ENCODE assay signal across 23 cellular contexts in genomic region chr19:34180273-34180672, GRCh38. TPM values are rescaled to one million over a fixed set of nuclear protein-coding genes. Genes with fewer than 3 reads are reported as not detected.
DNase-seq lines count a peak whose midpoint lies in the region; ATAC-seq and TF ChIP-seq lines count a peak whose summit lies in the region.
"Had no signal": no experiment of that assay in that cellular context is flagged by ENCODE, and none has a peak within 500 bp of the region (broad histone marks: within the 10 kb centered on the region; RNA-seq: fewer than 3 reads in every experiment).

No MANE protein-coding gene starts in this region.

- no peak for DNase-seq in CD14-positive monocyte (ENCODE audit: low spot score)
- no peak for DNase-seq in CD8-positive, alpha-beta T cell
- no peak for DNase-seq in natural killer cell
- no peak for DNase-seq in smooth muscle cell (lab: John Stamatoyannopoulos, UW; ENCODE audit: unreplicated experiment)
- no peak for DNase-seq in NCI-H345 treated with DMSO at 0.1 percent for 48 hours (lab: John Stamatoyannopoulos, UW; ENCODE audit: unreplicated experiment)
- DNase-seq in HK-2 (ENCODE audit: unreplicated experiment) = no peak
- DNase-seq: activated gamma-delta T cell; AML-193; amniotic stem cell; caudate nucleus; erythroblast; gastrocnemius medialis; IMR-90; mesenchymal stem cell; MM.1S; NCI-H1694; NCI-H2171 treated with DMSO at 0.1 percent for 48 hours; NCI-H526 treated with DMSO at 0.1 percent for 48 hours; stimulated activated naive B cell treated with anti-CD40 and anti-IgM and Interleukin-4, amounts not matched to agents 10 μg/mL and 1 μg/mL and 100 μg/mL, for 72 hours; SW 1271; tibial artery had no signal

- WGBS in smooth muscle cell (ENCODE audit: low lambda C conversion rate) = 98% methylated on average over 2 of the region's 2 CpGs

- H3K4me1 Mint-ChIP-seq in CD14-positive monocyte (peaks cover 76% of the 10 kb centered on the region), natural killer cell (peaks cover 62 to 72% of the 10 kb centered on the region in 2 donors)
- H3K4me1 Mint-ChIP-seq in CD8-positive, alpha-beta T cell (ENCODE audit: low read depth) = peaks cover 85% of the 10 kb centered on the region
- peaks cover 52% of the 10 kb centered on the region for H3K4me1 Mint-ChIP-seq in activated T-helper 17 cell treated with anti-CD3 and anti-CD28 coated beads, Interleukin-2, amount 50 U/mL, for 72 hours

- no peak overlapping the region for H3K27ac ChIP-seq in CD8-positive, alpha-beta T cell (ENCODE audit: low read depth, low read length)
- no peak overlapping the region for H3K27ac ChIP-seq in smooth muscle cell (ENCODE audit: low read depth)
- H3K27ac ChIP-seq: gastrocnemius medialis had no signal

- H3K9me3 ChIP-seq in CD8-positive, alpha-beta T cell (ENCODE audit: low read length) = no peaks in the 10 kb centered on the region
- no peaks in the 10 kb centered on the region for H3K9me3 ChIP-seq in smooth muscle cell (replicated peaks; ENCODE audit: low read depth)
- H3K9me3 ChIP-seq: gastrocnemius medialis, tibial artery had no signal

- H2AFZ ChIP-seq in smooth muscle cell (ENCODE audit: low read depth) = no peak overlapping the region

- no peaks in the 10 kb centered on the region for H3K27me3 Mint-ChIP-seq in CD14-positive monocyte (ENCODE audit: low read depth in 3 of 3)
- no peaks in the 10 kb centered on the region for H3K27me3 Mint-ChIP-seq in CD8-positive, alpha-beta T cell (ENCODE audit: low read depth)
- no peaks in the 10 kb centered on the region for H3K27me3 Mint-ChIP-seq in activated T-helper 17 cell treated with anti-CD3 and anti-CD28 coated beads, Interleukin-2, amount 50 U/mL, for 72 hours
- no peaks in the 10 kb centered on the region for H3K27me3 Mint-ChIP-seq in natural killer cell (ENCODE audit: low read depth in 2 of 2)
- H3K27me3 Mint-ChIP-seq: stimulated activated naive B cell treated with anti-CD40 and anti-IgM and Interleukin-4, amounts not matched to agents 10 μg/mL and 1 μg/mL and 100 μg/mL, for 72 hours had no signal

- POLR2A ChIA-PET in CD8-positive, alpha-beta T cell (lab: Charles Lee) = no interaction called here

- H3K79me2 ChIP-seq in smooth muscle cell (ENCODE audit: low read depth) = peaks cover 100% of the 10 kb centered on the region

- H3K27ac Mint-ChIP-seq in CD14-positive monocyte = peak overlapping the region in 6 of 7 donors; percentile 11 to 85 (median 53)
- H3K27ac Mint-ChIP-seq in CD8-positive, alpha-beta T cell = peak overlapping the region; percentile 19
- H3K27ac Mint-ChIP-seq in activated T-helper 17 cell treated with anti-CD3 and anti-CD28 coated beads, Interleukin-2, amount 50 U/mL, for 72 hours = peak overlapping the region; percentile 70
- H3K27ac Mint-ChIP-seq in natural killer cell = peak overlapping the region; percentile 89 to 98

- H3K36me3 Mint-ChIP-seq in CD14-positive monocyte = peaks cover 19 to 33% of the 10 kb centered on the region in 2 donors
- H3K36me3 Mint-ChIP-seq in CD8-positive, alpha-beta T cell = peaks cover 48% of the 10 kb centered on the region
- H3K36me3 Mint-ChIP-seq in activated T-helper 17 cell treated with anti-CD3 and anti-CD28 coated beads, Interleukin-2, amount 50 U/mL, for 72 hours (ENCODE audit: low read depth) = peaks cover 82% of the 10 kb centered on the region
- H3K36me3 Mint-ChIP-seq in natural killer cell = no peaks in the 10 kb centered on the region

- TF ChIP-seq CTCF in CD14-positive monocyte (IDR thresholded peaks at IDR 0.05) (no peak), natural killer cell (IDR thresholded peaks at IDR 0.05) (no peak), smooth muscle cell (IDR thresholded peaks at IDR 0.05; ENCODE audit: borderline replicate concordance, insufficient read depth, poor library complexity, severe bottlenecking) (no peak)
- TF ChIP-seq CTCF in CD8-positive, alpha-beta T cell (IDR thresholded peaks at IDR 0.05) = no peak

- no peak overlapping the region for H3K4me3 ChIP-seq in CD8-positive, alpha-beta T cell (ENCODE audit: low read depth, low read length)
- H3K4me3 ChIP-seq in smooth muscle cell = no peak overlapping the region
- H3K4me3 ChIP-seq: gastrocnemius medialis, tibial artery had no signal

- no peak overlapping the region for H3K9ac ChIP-seq in smooth muscle cell (ENCODE audit: low read depth)

- H4K20me1 ChIP-seq in smooth muscle cell (ENCODE audit: low read depth) = peaks cover 100% of the 10 kb centered on the region

- ATAC-seq in CD8-positive, alpha-beta T cell = no peak
- no peak for ATAC-seq in activated T-helper 17 cell treated with anti-CD3 and anti-CD28 coated beads, Interleukin-2, amount 50 U/mL, for 72 hours (replicated peaks)
- no peak for ATAC-seq in natural killer cell
- ATAC-seq: gastrocnemius medialis; Right ventricle myocardium inferior; stimulated activated naive B cell treated with anti-CD40 and anti-IgM and Interleukin-4, amounts not matched to agents 10 μg/mL and 1 μg/mL and 100 μg/mL, for 72 hours had no signal

- H3K4me3 Mint-ChIP-seq in CD14-positive monocyte (no peak overlapping the region), natural killer cell (no peak overlapping the region)
- no peak overlapping the region for H3K4me3 Mint-ChIP-seq in CD8-positive, alpha-beta T cell
- peak overlapping the region; percentile 47 for H3K4me3 Mint-ChIP-seq in activated T-helper 17 cell treated with anti-CD3 and anti-CD28 coated beads, Interleukin-2, amount 50 U/mL, for 72 hours

- CTCF ChIA-PET in CD8-positive, alpha-beta T cell (lab: Charles Lee) = no interaction called here

- intact Hi-C loops in CD14-positive monocyte (cut with micrococcal nuclease) (no loop called here), natural killer cell (cut with micrococcal nuclease) (no loop called here)
- intact Hi-C loops in CD8-positive, alpha-beta T cell (cut with DNase I, micrococcal nuclease) = no loop called here

- peaks cover 4% of the 10 kb centered on the region for H3K36me3 ChIP-seq in CD8-positive, alpha-beta T cell (ENCODE audit: insufficient read depth, low read length)
- H3K36me3 ChIP-seq in smooth muscle cell (ENCODE audit: low read depth) = no peaks in the 10 kb centered on the region
- H3K36me3 ChIP-seq: gastrocnemius medialis had no signal

- H3K4me2 ChIP-seq in smooth muscle cell = no peak overlapping the region

- no peaks in the 10 kb centered on the region for H3K27me3 ChIP-seq in CD8-positive, alpha-beta T cell (ENCODE audit: insufficient read depth, low read length)
- no peaks in the 10 kb centered on the region for H3K27me3 ChIP-seq in smooth muscle cell (ENCODE audit: low read depth)
- H3K27me3 ChIP-seq: gastrocnemius medialis, tibial artery had no signal

- peaks cover 71% of the 10 kb centered on the region for H3K4me1 ChIP-seq in CD8-positive, alpha-beta T cell (ENCODE audit: insufficient read depth, low read length)
- H3K4me1 ChIP-seq in smooth muscle cell (ENCODE audit: low read depth) = peaks cover 35% of the 10 kb centered on the region

- H3F3A ChIP-seq in smooth muscle cell (ENCODE audit: low read depth) = no peaks in the 10 kb centered on the region

- H3K9me3 Mint-ChIP-seq in CD14-positive monocyte (no peaks in the 10 kb centered on the region), natural killer cell (no peaks in the 10 kb centered on the region)
- no peaks in the 10 kb centered on the region for H3K9me3 Mint-ChIP-seq in CD8-positive, alpha-beta T cell
- no peaks in the 10 kb centered on the region for H3K9me3 Mint-ChIP-seq in activated T-helper 17 cell treated with anti-CD3 and anti-CD28 coated beads, Interleukin-2, amount 50 U/mL, for 72 hours
- H3K9me3 Mint-ChIP-seq: stimulated activated naive B cell treated with anti-CD40 and anti-IgM and Interleukin-4, amounts not matched to agents 10 μg/mL and 1 μg/mL and 100 μg/mL, for 72 hours had no signal

RNA-seq across cellular contexts. Expression of gene LSM14A, which starts 8.0 kb away (rescaled TPM):
- polyA plus RNA-seq in CD14-positive monocyte = 10 to 100 TPM; 82.7 to 91.8 TPM
- total RNA-seq in CD8-positive, alpha-beta T cell = 100 to 1,000 TPM; 233 to 246 TPM
- total RNA-seq in activated T-helper 17 cell treated with anti-CD3 and anti-CD28 coated beads, Interleukin-2, amount 50 U/mL, for 72 hours = 100 to 1,000 TPM in 1 of 2 donors, 10 to 100 TPM in 1; 88.5 to 105 TPM
- 100 to 1,000 TPM; 201 to 246 (median 202) TPM for total RNA-seq in natural killer cell
- total RNA-seq in smooth muscle cell = 90.9 and 97.6 TPM in 2 replicates
- 63.0 and 69.9 TPM in 2 replicates for polyA plus RNA-seq in smooth muscle cell

Comparison
In these comparisons a context has a peak if more than half of its experiments do, and no peak if none do; other contexts are left out.
1. H3K27ac Mint-ChIP-seq: peak in every context shown above with its lines; median percentile 94 in natural killer cell; 70 in activated T-helper 17 cell treated with anti-CD3 and anti-CD28 coated beads, Interleukin-2, amount 50 U/mL, for 72 hours; 53 in CD14-positive monocyte; 19 in CD8-positive, alpha-beta T cell.